Comparison of ENCODE assay signal across 9 cellular contexts in genomic region chr5:150514708-150515211, GRCh38. TPM values are rescaled to one million over a fixed set of nuclear protein-coding genes. Genes with fewer than 3 reads are reported as not detected.
A peak's percentile ranks its signal among the peaks of the same experiment; 100 is the strongest.
DNase-seq lines count a peak whose midpoint lies in the region.
"Had no signal": no experiment of that assay in that cellular context is flagged by ENCODE, and none has a peak within 500 bp of the region (broad histone marks: within the 10 kb centered on the region; RNA-seq: fewer than 3 reads in every experiment).

No MANE protein-coding gene starts in this region.

- H2BK120ac ChIP-seq in mesenchymal stem cell (ENCODE audit: low read depth, low read length), result no peak overlapping the region

- H2BK15ac ChIP-seq in mesenchymal stem cell (ENCODE audit: low read depth, poor library complexity, severe bottlenecking), result no peak overlapping the region

- no peaks in the 10 kb centered on the region for H3K79me1 ChIP-seq in mesenchymal stem cell (replicated peaks; ENCODE audit: low read length, poor library complexity, severe bottlenecking)

- no peak overlapping the region for H3K23ac ChIP-seq in mesenchymal stem cell (ENCODE audit: low read length in 2 of 2)

- peak overlapping the region in 1 of 2 experiments; percentile 16 for H2BK12ac ChIP-seq in mesenchymal stem cell (ENCODE audit: low read length in 2 of 2)

- H3K27me3 ChIP-seq in MG63 (no peaks in the 10 kb centered on the region), mesenchymal stem cell (ENCODE audit: control insufficient read depth in 1 of 2, insufficient read depth in 1 of 2, low read length in 2 of 2) (no peaks in the 10 kb centered on the region)

- H3K18ac ChIP-seq in mesenchymal stem cell (ENCODE audit: low read depth in 1 of 2, low read length in 2 of 2), result no peak overlapping the region

- no peak overlapping the region for H4K8ac ChIP-seq in mesenchymal stem cell (ENCODE audit: low read length)

- peaks cover 60% of the 10 kb centered on the region for H3K4me1 ChIP-seq in mesenchymal stem cell (ENCODE audit: control insufficient read depth, insufficient read depth, low read depth, low read length)

- peak overlapping the region; percentile 21 for H2AK5ac ChIP-seq in mesenchymal stem cell (ENCODE audit: low read length, severe bottlenecking)

- no peak overlapping the region for H3K4me3 ChIP-seq in MG63
- H3K4me3 ChIP-seq in mesenchymal stem cell (ENCODE audit: insufficient read depth in 1 of 2, low read depth in 1 of 2, low read length in 2 of 2), result peak overlapping the region in 1 of 2 experiments; percentile 25

- peak overlapping the region; percentile 74 for H3K9ac ChIP-seq in mesenchymal stem cell (ENCODE audit: low read length)

- no peak overlapping the region for H3K4ac ChIP-seq in mesenchymal stem cell (ENCODE audit: low read depth in 1 of 2, low read length in 2 of 2)

- no peaks in the 10 kb centered on the region for H3K9me3 ChIP-seq in MG63
- no peaks in the 10 kb centered on the region for H3K9me3 ChIP-seq in mesenchymal stem cell (ENCODE audit: control insufficient read depth, low read length)

- DNase-seq in A172 (ENCODE audit: low spot score), result peak; percentile 89
- peak; percentile 75 for DNase-seq in MG63
- peak in 1 of 61 donors; percentile 30 for DNase-seq in caudate nucleus (lab: John Stamatoyannopoulos, UW)
- peak; percentile 64 for DNase-seq in mesenchymal stem cell
- DNase-seq in NCI-H128 (lab: John Stamatoyannopoulos, UW; ENCODE audit: unreplicated experiment), result no peak
- no peak for DNase-seq in GM19240 (ENCODE audit: insufficient read length, low spot score)
- no peak for DNase-seq in activated T-cell treated with anti-CD3 and anti-CD28 coated beads, Interleukin-2, amount 50 U/mL, for 48 hours
- no peak for DNase-seq in NCI-H146 (lab: John Stamatoyannopoulos, UW)
- DNase-seq: activated T-cell treated with anti-CD3 and anti-CD28 coated beads, Interleukin-2, amount 50 U/mL, for 4 hours had no signal

- H3K14ac ChIP-seq in mesenchymal stem cell (ENCODE audit: low read length in 2 of 2), result no peak overlapping the region

- H3K4me2 ChIP-seq in mesenchymal stem cell (ENCODE audit: low read length, poor library complexity, severe bottlenecking), result no peak overlapping the region

- peaks cover 65% of the 10 kb centered on the region for H3K36me3 ChIP-seq in MG63
- peaks cover 5 to 22% of the 10 kb centered on the region in 2 experiments for H3K36me3 ChIP-seq in mesenchymal stem cell (ENCODE audit: control insufficient read depth in 1 of 2, insufficient read depth in 2 of 2, low read depth in 1 of 2, low read length in 2 of 2)

- no peak overlapping the region for H2AFZ ChIP-seq in mesenchymal stem cell (ENCODE audit: low read depth, low read length)

- no peak overlapping the region for H2BK5ac ChIP-seq in mesenchymal stem cell (ENCODE audit: low read depth, low read length, poor library complexity, severe bottlenecking)

- peak overlapping the region; percentile 18 for H4K91ac ChIP-seq in mesenchymal stem cell (ENCODE audit: low read length)

- WGBS in mesenchymal stem cell, result 9% methylated on average over 3 of the region's 3 CpGs

- H3K27ac ChIP-seq in caudate nucleus (ENCODE audit: low read depth, low read length) (peak overlapping the region; percentile 7), mesenchymal stem cell (ENCODE audit: low read length, poor library complexity, severe bottlenecking) (peak overlapping the region; percentile 54)

RNA-seq across cellular contexts. Expression of gene NDST1, which starts 6.8 kb away (rescaled TPM):
- 55.4 and 77.8 TPM in 2 replicates for total RNA-seq in A172 (2014; rRNA removed; shearing (Covaris generic))
- total RNA-seq in MG63 (2014; rRNA removed; shearing (Covaris generic); ENCODE audit: low replicate concordance), result 101 and 142 TPM in 2 replicates
- polyA plus RNA-seq in mesenchymal stem cell (2013, experiment 1 of 2), result 64.3 TPM
- polyA plus RNA-seq in mesenchymal stem cell (2013, experiment 2 of 2), result 64.6 TPM

Comparison
In these comparisons a context has a peak if more than half of its experiments do, and no peak if none do; other contexts are left out.
1. DNase-seq: peak in A172 (single experiment), MG63 (single experiment) and mesenchymal stem cell (single experiment); none in NCI-H128 (single experiment), GM19240 (single experiment), activated T-cell treated with anti-CD3 and anti-CD28 coated beads, Interleukin-2, amount 50 U/mL, for 48 hours (0 of 2) and NCI-H146 (single experiment).